ENCODE assay signal across 16 cellular contexts in the genomic region with DNA sequence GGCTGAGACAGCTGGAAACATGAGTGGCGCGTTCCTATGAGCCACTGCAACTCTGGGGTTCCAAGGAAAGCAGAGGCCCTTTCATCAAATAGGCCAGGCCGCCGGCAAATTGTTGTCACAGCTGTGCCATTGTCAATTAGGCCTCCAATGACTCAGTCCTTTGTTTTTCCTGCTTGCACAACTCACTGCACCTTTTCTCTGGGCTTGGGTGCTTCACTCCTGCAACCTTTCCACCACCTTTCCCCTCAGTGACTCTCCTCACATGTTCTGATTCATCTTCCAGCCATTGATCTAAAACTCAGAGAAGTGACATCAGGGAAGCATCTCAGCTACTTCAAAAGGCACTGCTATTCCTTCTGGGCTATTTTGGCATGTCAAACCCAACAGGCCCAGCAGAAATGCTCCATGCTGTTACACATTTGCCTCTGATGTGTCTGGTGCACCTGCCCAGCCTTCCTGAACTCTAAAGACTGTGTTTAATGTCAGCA.
DNase-seq lines count a peak whose midpoint lies in the region; ATAC-seq, FAIRE-seq and TF ChIP-seq lines count a peak whose summit lies in the region.
"Had no signal": no experiment of that assay in that cellular context is flagged by ENCODE, and none has a peak within 500 bp of the region (broad histone marks: within the 10 kb centered on the region; RNA-seq: fewer than 3 reads in every experiment).

No MANE protein-coding gene starts in this region.

- H3K27me3 ChIP-seq in astrocyte (ENCODE audit: insufficient read depth, low read length) (no peaks in the 10 kb centered on the region), lower lobe of right lung (ENCODE audit: low read depth) (no peaks in the 10 kb centered on the region), testis (no peaks in the 10 kb centered on the region), transverse colon (no peaks in the 10 kb centered on the region)

- WGBS in testis, 2 donors = 82 to 87% methylated on average over 4 of the region's 4 CpGs
- WGBS in transverse colon (ENCODE audit: low coverage in 1 of 2), 2 donors = 50 to 58% methylated on average over 2 to 4 of the region's 4 CpGs

- ATAC-seq in lower lobe of right lung = no peak
- ATAC-seq in HG03378 (IDR thresholded peaks at IDR 0.05; ENCODE audit: unreplicated experiment) = no peak
- ATAC-seq: activated T-cell treated with anti-CD3 and anti-CD28 coated beads, Interleukin-2, amount 50 U/mL, for 72 hours had no signal

- H3K4me3 ChIP-seq in astrocyte (ENCODE audit: insufficient read depth, low read depth, low read length) = no peak overlapping the region
- no peak overlapping the region for H3K4me3 ChIP-seq in lower lobe of right lung
- no peak overlapping the region for H3K4me3 ChIP-seq in testis
- H3K4me3 ChIP-seq in transverse colon = no peak overlapping the region
- H3K4me3 ChIP-seq: coronary artery had no signal

- H3K4me3 Mint-ChIP-seq in astrocyte (ENCODE audit: unreplicated experiment) = no peak overlapping the region
- H3K4me3 Mint-ChIP-seq: activated T-cell treated with anti-CD3 and anti-CD28 coated beads, Interleukin-2, amount 50 U/mL, for 72 hours; B cell; T-helper 2 cell treated with Interferon-gamma antibody and Interleukin-4, amounts not matched to agents 5 μg/mL and 100 μg/mL, for 36 hours had no signal

- in situ Hi-C loops in transverse colon (cut with MboI; ENCODE audit: low pct_ligation_motif_present in 1 of 4, low pct_unique_long_range_greater_than_20kb in 1 of 4, low sequenced_read_pairs in 3 of 4) = no loop called here

- no peak overlapping the region for H3K27ac ChIP-seq in astrocyte (ENCODE audit: low read depth, low read length)
- no peak overlapping the region for H3K27ac ChIP-seq in lower lobe of right lung
- no peak overlapping the region for H3K27ac ChIP-seq in testis
- no peak overlapping the region for H3K27ac ChIP-seq in transverse colon
- H3K27ac ChIP-seq: coronary artery had no signal

- no peaks in the 10 kb centered on the region for H3K36me3 Mint-ChIP-seq in astrocyte (ENCODE audit: low read depth, unreplicated experiment)

- TF ChIP-seq POLR2A in testis (IDR thresholded peaks at IDR 0.05) = no peak
- no peak for TF ChIP-seq POLR2A in transverse colon (IDR thresholded peaks at IDR 0.05)

- H3K36me3 ChIP-seq in astrocyte (ENCODE audit: insufficient read depth, low read length) (no peaks in the 10 kb centered on the region), lower lobe of right lung (no peaks in the 10 kb centered on the region), testis (ENCODE audit: low read depth, missing control alignments) (no peaks in the 10 kb centered on the region), transverse colon (no peaks in the 10 kb centered on the region)

- no peak for FAIRE-seq in astrocyte (lab: Jason Lieb, UNC)
- FAIRE-seq: RCC 7860 had no signal

- H3K27me3 Mint-ChIP-seq in astrocyte (ENCODE audit: low read depth, unreplicated experiment) = no peaks in the 10 kb centered on the region
- H3K27me3 Mint-ChIP-seq: B cell had no signal

- H4K20me1 ChIP-seq in astrocyte (ENCODE audit: insufficient read depth, low read length) = no peaks in the 10 kb centered on the region

- TF ChIP-seq EP300 in transverse colon (IDR thresholded peaks at IDR 0.05; ENCODE audit: low read depth) = no peak

- H3K4me1 ChIP-seq in astrocyte (ENCODE audit: insufficient read depth, low read length) (no peaks in the 10 kb centered on the region), lower lobe of right lung (no peaks in the 10 kb centered on the region), testis (no peaks in the 10 kb centered on the region), transverse colon (no peaks in the 10 kb centered on the region)

- H3K9ac ChIP-seq in astrocyte (ENCODE audit: low read length) = no peak overlapping the region

- no peak overlapping the region for H3K27ac Mint-ChIP-seq in astrocyte (ENCODE audit: unreplicated experiment)
- H3K27ac Mint-ChIP-seq: activated T-cell treated with anti-CD3 and anti-CD28 coated beads, Interleukin-2, amount 50 U/mL, for 72 hours; B cell; T-helper 2 cell treated with Interferon-gamma antibody and Interleukin-4, amounts not matched to agents 5 μg/mL and 100 μg/mL, for 36 hours had no signal

- peak; percentile 32 for DNase-seq in Ammon's horn (ENCODE audit: low spot score)
- DNase-seq in HEK293T (ENCODE audit: extremely low spot score) = no peak
- DNase-seq in astrocyte (ENCODE audit: low read depth) = peak; percentile 37
- peak; percentile 25 for DNase-seq in lower lobe of right lung
- no peak for DNase-seq in germinal center (ENCODE audit: low spot score)
- no peak for DNase-seq in testis
- DNase-seq in transverse colon = no peak
- DNase-seq: activated CD4-positive, alpha-beta T cell treated with anti-CD3 and anti-CD28 coated beads for 48 hours; activated T-cell treated with anti-CD3 and anti-CD28 coated beads, Interleukin-2, amount 50 U/mL, for 72 hours; Karpas-422; stimulated activated naive CD4-positive, alpha-beta T cell had no signal

- POLR2A ChIA-PET in HEK293T (lab: Yijun Ruan, JAX) = no interaction called here

- no peak overlapping the region for H3K4me2 ChIP-seq in astrocyte (ENCODE audit: low read length)

- H3K4me1 Mint-ChIP-seq in astrocyte (ENCODE audit: low read depth, unreplicated experiment) = peaks cover 4% of the 10 kb centered on the region
- H3K4me1 Mint-ChIP-seq: B cell had no signal

- no peaks in the 10 kb centered on the region for H3K9me3 Mint-ChIP-seq in astrocyte (ENCODE audit: unreplicated experiment)
- H3K9me3 Mint-ChIP-seq: T-helper 2 cell treated with Interferon-gamma antibody and Interleukin-4, amounts not matched to agents 5 μg/mL and 100 μg/mL, for 36 hours had no signal

- H2AFZ ChIP-seq in astrocyte (ENCODE audit: low read depth, low read length) = no peak overlapping the region

- CTCF ChIA-PET in HEK293T (lab: Yijun Ruan, JAX) = no interaction called here

- H3K79me2 ChIP-seq in astrocyte (ENCODE audit: insufficient read depth, low read length) = no peaks in the 10 kb centered on the region

- H3K9me3 ChIP-seq in astrocyte (ENCODE audit: insufficient read depth, low read depth, low read length) = no peaks in the 10 kb centered on the region
- no peaks in the 10 kb centered on the region for H3K9me3 ChIP-seq in lower lobe of right lung
- H3K9me3 ChIP-seq in testis = no peaks in the 10 kb centered on the region
- no peaks in the 10 kb centered on the region for H3K9me3 ChIP-seq in transverse colon

- intact Hi-C loops in lower lobe of right lung (cut with DNase I) = no loop called here
- intact Hi-C loops in testis (cut with DNase I; ENCODE audit: low total_unique reads) = no loop called here
- intact Hi-C loops in transverse colon (cut with DNase I; ENCODE audit: low total_unique reads) = no loop called here

- TF ChIP-seq CTCF in astrocyte (IDR thresholded peaks at IDR 0.05; ENCODE audit: insufficient read depth, low read depth, low read length) (no peak), lower lobe of right lung (IDR thresholded peaks at IDR 0.05) (no peak), testis (IDR thresholded peaks at IDR 0.05) (no peak), transverse colon (IDR thresholded peaks at IDR 0.05) (no peak)

TF ChIP-seq in HEK293T, 16 proteins besides CTCF, POLR2A, EP300 and RAD21:
- no peak for TF ChIP-seq ELF4 (IDR thresholded peaks at IDR 0.05)
- TF ChIP-seq HDGF (IDR thresholded peaks at IDR 0.05; ENCODE audit: borderline replicate concordance) = no peak
- TF ChIP-seq ZNF384 (IDR thresholded peaks at IDR 0.05) = no peak
- TF ChIP-seq, protein P1, sequence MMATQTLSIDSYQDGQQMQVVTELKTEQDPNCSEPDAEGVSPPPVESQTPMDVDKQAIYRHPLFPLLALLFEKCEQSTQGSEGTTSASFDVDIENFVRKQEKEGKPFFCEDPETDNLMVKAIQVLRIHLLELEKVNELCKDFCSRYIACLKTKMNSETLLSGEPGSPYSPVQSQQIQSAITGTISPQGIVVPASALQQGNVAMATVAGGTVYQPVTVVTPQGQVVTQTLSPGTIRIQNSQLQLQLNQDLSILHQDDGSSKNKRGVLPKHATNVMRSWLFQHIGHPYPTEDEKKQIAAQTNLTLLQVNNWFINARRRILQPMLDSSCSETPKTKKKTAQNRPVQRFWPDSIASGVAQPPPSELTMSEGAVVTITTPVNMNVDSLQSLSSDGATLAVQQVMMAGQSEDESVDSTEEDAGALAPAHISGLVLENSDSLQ (IDR thresholded peaks at IDR 0.05) = 0 out of 2 replicates have a peak, but pooled peaks have one; percentile 31
- TF ChIP-seq LEF1 (IDR thresholded peaks at IDR 0.05; ENCODE audit: borderline replicate concordance) = no peak

Comparison
In these comparisons a context has a peak if more than half of its experiments do, and no peak if none do; other contexts are left out.
1. DNase-seq: peak in Ammon's horn (single experiment), astrocyte (single experiment) and lower lobe of right lung (single experiment); none in HEK293T (single experiment), germinal center (single experiment), testis (single experiment) and transverse colon (single experiment).